Comparison of ENCODE assay signal across 7 cellular contexts in the genomic region with DNA sequence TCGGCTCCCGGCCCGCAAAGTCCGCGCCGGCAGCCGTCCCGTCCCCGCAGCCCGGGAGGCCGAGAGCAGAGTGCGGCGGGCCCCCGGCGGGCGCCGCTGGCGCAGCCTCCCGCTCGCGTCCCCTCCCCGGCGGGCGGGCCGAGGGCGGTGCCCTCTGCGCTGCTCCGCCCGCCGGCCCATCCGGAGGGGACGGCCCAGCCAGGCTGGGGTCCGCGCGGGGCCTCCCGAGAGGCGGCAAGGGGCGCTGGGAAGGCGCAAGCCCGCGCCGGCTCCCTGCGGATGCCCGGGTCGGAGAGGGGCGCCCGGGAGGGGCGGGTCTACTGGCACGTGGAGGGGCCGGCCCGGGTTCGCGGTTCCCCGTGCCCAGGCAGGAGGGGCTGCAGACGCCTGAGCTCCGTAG. TPM values are rescaled to one million over a fixed set of nuclear protein-coding genes. Genes with fewer than 3 reads are reported as not detected.
DNase-seq lines count a peak whose midpoint lies in the region; FAIRE-seq and TF ChIP-seq lines count a peak whose summit lies in the region.

A gene (minus strand): TSS at position 74 of the 400 bp plus-strand sequence. CDS start 126 bp downstream, outside the sequence.
A gene (plus strand): TSS at position 179 of the 400 bp plus-strand sequence. CDS start 1,783 bp downstream, outside the sequence.

- H2AFZ ChIP-seq in H9 (ENCODE audit: low read length), result no peak within 1 kb of the TSS

- no peak within 1 kb of the TSS for H3K4ac ChIP-seq in H9 (ENCODE audit: low read depth, low read length)

- H3T11ph ChIP-seq in H9 (ENCODE audit: low read length), result no peak within 1 kb of the TSS

- no peaks in the 10 kb centered on the region for H3K36me3 ChIP-seq in endocrine pancreas (ENCODE audit: control insufficient read depth, insufficient read depth, low read length)

- H3K9me3 Mint-ChIP-seq in H9, result no peaks in the 10 kb centered on the region
- no peaks in the 10 kb centered on the region for H3K9me3 Mint-ChIP-seq in activated CD4-positive, alpha-beta T cell treated with anti-CD3 and anti-CD28 coated beads, Interleukin-2, amount 10 ng/mL, durations not matched to agents 7 days and 5 days
- no peaks in the 10 kb centered on the region for H3K9me3 Mint-ChIP-seq in mesothelial cell of epicardium

- H2BK15ac ChIP-seq in H9 (ENCODE audit: low read depth, low read length), result no peak within 1 kb of the TSS

- H4K5ac ChIP-seq in H9 (ENCODE audit: insufficient read length, low read depth, low read length), result no peak within 1 kb of the TSS

- H3K4me3 Mint-ChIP-seq in H9 (peak within 1 kb of the TSS; percentile 96 to 98), mesothelial cell of epicardium (peak within 1 kb of the TSS; percentile 91)
- peak within 1 kb of the TSS; percentile 97 for H3K4me3 Mint-ChIP-seq in activated CD4-positive, alpha-beta T cell treated with anti-CD3 and anti-CD28 coated beads, Interleukin-2, amount 10 ng/mL, durations not matched to agents 7 days and 5 days

- H3K27me3 Mint-ChIP-seq in H9 (ENCODE audit: low read depth) (peaks cover 8% of the 10 kb centered on the region), mesothelial cell of epicardium (ENCODE audit: low read depth) (no peaks in the 10 kb centered on the region)
- no peaks in the 10 kb centered on the region for H3K27me3 Mint-ChIP-seq in activated CD4-positive, alpha-beta T cell treated with anti-CD3 and anti-CD28 coated beads, Interleukin-2, amount 10 ng/mL, durations not matched to agents 7 days and 5 days

- TF ChIP-seq CTCF in H9 (conservative IDR thresholded peaks at IDR 0.05) (no peak), mesothelial cell of epicardium (IDR thresholded peaks at IDR 0.05; ENCODE audit: unreplicated experiment) (no peak)

- H3K4me1 Mint-ChIP-seq in H9 (peaks cover 23 to 26% of the 10 kb centered on the region in 2 experiments), mesothelial cell of epicardium (peaks cover 25% of the 10 kb centered on the region)
- H3K4me1 Mint-ChIP-seq in activated CD4-positive, alpha-beta T cell treated with anti-CD3 and anti-CD28 coated beads, Interleukin-2, amount 10 ng/mL, durations not matched to agents 7 days and 5 days, result peaks cover 26% of the 10 kb centered on the region

- POLR2A ChIA-PET in activated CD4-positive, alpha-beta T cell treated with anti-CD3 and anti-CD28 coated beads, Interleukin-2, amount 10 ng/mL, durations not matched to agents 7 days and 5 days (lab: Charles Lee), result interaction anchor here (0.7 kb wide), 1 partner anchor 58 kb away, joined by 3 read pairs; no protein-coding TSS in a partner anchor

- H4K8ac ChIP-seq in H9 (replicated peaks; ENCODE audit: insufficient read length, low read depth, low read length), result no peak within 1 kb of the TSS

- no peak within 1 kb of the TSS for H2BK120ac ChIP-seq in H9 (ENCODE audit: low read depth, low read length, poor library complexity, severe bottlenecking)

- no peak within 1 kb of the TSS for H2BK20ac ChIP-seq in H9 (ENCODE audit: low read depth, low read length, poor library complexity, severe bottlenecking)

- H3K9ac ChIP-seq in H9 (ENCODE audit: extremely low read depth, insufficient read length, low read length), result peak within 1 kb of the TSS; percentile 64
- H3K9ac ChIP-seq in endocrine pancreas (ENCODE audit: control insufficient read depth, insufficient read depth, low read length), result peak within 1 kb of the TSS; percentile 60

- H3K14ac ChIP-seq in H9 (ENCODE audit: insufficient read depth, low read length), result peak within 1 kb of the TSS; percentile 54

- H4K20me1 ChIP-seq in H9 (ENCODE audit: control insufficient read depth, insufficient read depth, insufficient read length), result peaks cover 2% of the 10 kb centered on the region

- H3K79me1 ChIP-seq in H9 (ENCODE audit: insufficient read depth, low read depth, low read length, poor library complexity, severe bottlenecking), result no peaks in the 10 kb centered on the region

- H3K27ac ChIP-seq in H9 (ENCODE audit: insufficient read length, low read depth, low read length), result no peak within 1 kb of the TSS

- FAIRE-seq in GM12892 (lab: Jason Lieb, UNC), result peak; percentile 74

- H3K27ac Mint-ChIP-seq in H9, result peak within 1 kb of the TSS; percentile 93 to 97 (median 97)
- H3K27ac Mint-ChIP-seq in activated CD4-positive, alpha-beta T cell treated with anti-CD3 and anti-CD28 coated beads, Interleukin-2, amount 10 ng/mL, durations not matched to agents 7 days and 5 days, result peak within 1 kb of the TSS; percentile 97
- H3K27ac Mint-ChIP-seq in mesothelial cell of epicardium, result peak within 1 kb of the TSS; percentile 98

- H3K23ac ChIP-seq in H9 (ENCODE audit: insufficient read length, low read depth, low read length), result no peak within 1 kb of the TSS

- H3K56ac ChIP-seq in H9 (ENCODE audit: insufficient read length, low read depth, low read length), result no peak within 1 kb of the TSS

- H3K4me1 ChIP-seq in H9 (ENCODE audit: insufficient read depth, low read length), result peaks cover 2% of the 10 kb centered on the region; the same call in 1 of the 2 replicates
- H3K4me1 ChIP-seq in endocrine pancreas (ENCODE audit: control insufficient read depth, insufficient read depth, low read length), result no peaks in the 10 kb centered on the region

- H3K36me3 Mint-ChIP-seq in H9 (ENCODE audit: insufficient read depth in 1 of 3, low read depth in 3 of 3), result peaks cover 24 to 44% (median 44%) of the 10 kb centered on the region in 3 experiments; a peak in 6 of 7 replicates
- peaks cover 18% of the 10 kb centered on the region for H3K36me3 Mint-ChIP-seq in activated CD4-positive, alpha-beta T cell treated with anti-CD3 and anti-CD28 coated beads, Interleukin-2, amount 10 ng/mL, durations not matched to agents 7 days and 5 days (ENCODE audit: low read depth)
- H3K36me3 Mint-ChIP-seq in mesothelial cell of epicardium, result peaks cover 8% of the 10 kb centered on the region

- no peak within 1 kb of the TSS for H3K4me3 ChIP-seq in endocrine pancreas (ENCODE audit: control insufficient read depth, insufficient read depth, low read length)

- DNase-seq in GM12892 (ENCODE audit: insufficient read length) (no peak), H9 (peak; percentile 66), NCI-H128 (lab: John Stamatoyannopoulos, UW; ENCODE audit: unreplicated experiment) (peak; percentile 21), mesothelial cell of epicardium (ENCODE audit: low spot score in 2 of 2, unreplicated experiment in 2 of 2) (peak; percentile 65 to 70)
- DNase-seq in activated CD4-positive, alpha-beta T cell treated with anti-CD3 and anti-CD28 coated beads, Interleukin-2, amount 10 ng/mL, durations not matched to agents 7 days and 5 days, result peak; percentile 48
- DNase-seq in stimulated activated CD8-positive, alpha-beta memory T cell treated with anti-CD3 and anti-CD28 coated beads, Interleukin-7, amount 100 ng/mL, for 24 hours (ENCODE audit: low read depth), result peak; percentile 8

- CTCF ChIA-PET in activated CD4-positive, alpha-beta T cell treated with anti-CD3 and anti-CD28 coated beads, Interleukin-2, amount 10 ng/mL, durations not matched to agents 7 days and 5 days (lab: Charles Lee), result interaction anchor here (0.8 to 2.0 kb wide), 5 partner anchors 8 to 476 kb away, joined by 3 to 6 read pairs (median 4); no protein-coding TSS in a partner anchor

- H3K4me2 ChIP-seq in H9 (ENCODE audit: insufficient read depth, insufficient read length, low read length), result peak within 1 kb of the TSS; percentile 75

- H2BK12ac ChIP-seq in H9 (ENCODE audit: insufficient read length, low read depth, low read length), result no peak within 1 kb of the TSS

- H3K23me2 ChIP-seq in H9 (ENCODE audit: insufficient read length, low read depth, low read length, poor library complexity, severe bottlenecking), result peaks cover 25% of the 10 kb centered on the region

- H3K27me3 ChIP-seq in H9 (ENCODE audit: insufficient read depth, low read length) (no peaks in the 10 kb centered on the region; the same call in 1 of the 2 replicates), endocrine pancreas (ENCODE audit: control insufficient read depth, insufficient read depth, low read length) (no peaks in the 10 kb centered on the region)

- no CpG with 5 or more reads among the region's 56 CpGs for WGBS in H9 (ENCODE audit: extremely low coverage, insufficient read length, low lambda C conversion rate)

- H4K91ac ChIP-seq in H9 (ENCODE audit: insufficient read length, low read depth, low read length), result no peak within 1 kb of the TSS

- H2AK5ac ChIP-seq in H9 (ENCODE audit: insufficient read length, low read length), result no peak within 1 kb of the TSS

- no peak within 1 kb of the TSS for H2BK5ac ChIP-seq in H9 (ENCODE audit: insufficient read length, low read length)

- H3K18ac ChIP-seq in H9 (ENCODE audit: insufficient read length, low read depth, low read length), result peak within 1 kb of the TSS; percentile 15

- TF ChIP-seq POLR2A in GM12892 (IDR thresholded peaks at IDR 0.05; ENCODE audit: low read depth, low read length), result no peak

- H3K9me3 ChIP-seq in H9 (ENCODE audit: control insufficient read depth, low read depth, low read length) (no peaks in the 10 kb centered on the region), endocrine pancreas (ENCODE audit: control insufficient read depth, low read length) (no peaks in the 10 kb centered on the region)

- H3K79me2 ChIP-seq in H9 (ENCODE audit: insufficient read depth, low read length), result no peaks in the 10 kb centered on the region; the same call in 1 of the 2 replicates

RNA-seq across cellular contexts. Expression of the first gene that starts in this region (rescaled TPM):
- 1.2 TPM for polyA plus RNA-seq in GM12892 (2012; ENCODE audit: missing spikeins)
- total RNA-seq in H9 (2021) (17.2 and 19.5 TPM in 2 replicates), mesothelial cell of epicardium (16.6 to 17.0 TPM (median 16.9 TPM) in 3 replicates)
- 1 to 10 TPM; 3.0 to 3.6 TPM for total RNA-seq in activated CD4-positive, alpha-beta T cell treated with anti-CD3 and anti-CD28 coated beads, Interleukin-2, amount 10 ng/mL, durations not matched to agents 7 days and 5 days

RNA-seq across cellular contexts. Expression of the second gene that starts in this region (rescaled TPM):
- polyA plus RNA-seq in GM12892 (2012; ENCODE audit: missing spikeins), result 138 TPM
- total RNA-seq in H9 (2021), result 115 and 122 TPM in 2 replicates
- 10 to 100 TPM; 74.4 to 79.9 TPM for total RNA-seq in activated CD4-positive, alpha-beta T cell treated with anti-CD3 and anti-CD28 coated beads, Interleukin-2, amount 10 ng/mL, durations not matched to agents 7 days and 5 days
- total RNA-seq in mesothelial cell of epicardium, result 76.4 to 82.4 TPM (median 78.7 TPM) in 3 replicates
